Comparison of ENCODE assay signal across 8 cellular contexts in genomic region chr1:241847796-241848668, GRCh38. TPM values are rescaled to one million over a fixed set of nuclear protein-coding genes. Genes with fewer than 3 reads are reported as not detected.
DNase-seq lines count a peak whose midpoint lies in the region; ATAC-seq and TF ChIP-seq lines count a peak whose summit lies in the region.

EXO1 (plus strand) TSS chr1:241848204; CDS start chr1:241850426, 2,222 bp downstream.

- H3K27me3 Mint-ChIP-seq in GM23338 (ENCODE audit: insufficient read depth, low read depth, poor library complexity): peaks cover 6% of the 10 kb centered on the region
- H3K27me3 Mint-ChIP-seq in activated T-helper 17 cell treated with anti-CD3 and anti-CD28 coated beads, Interleukin-2, amount 50 U/mL, for 72 hours: no peaks in the 10 kb centered on the region
- H3K27me3 Mint-ChIP-seq in natural killer cell treated with Interleukin-12 subunit alpha and Interleukin-12 subunit beta and Interleukin-15 and Interleukin-18, amount 100 ng/mL, for 72 hours: peaks cover 5 to 10% of the 10 kb centered on the region in 2 donors

- peak; percentile 96 for ATAC-seq in GM23338
- ATAC-seq in activated T-helper 17 cell treated with anti-CD3 and anti-CD28 coated beads, Interleukin-2, amount 50 U/mL, for 72 hours (replicated peaks): peak; percentile 97
- ATAC-seq in natural killer cell treated with Interleukin-12 subunit alpha and Interleukin-12 subunit beta and Interleukin-15 and Interleukin-18, amount 100 ng/mL, for 72 hours: peak; percentile 95 to 97
- peak; percentile 95 for ATAC-seq in stimulated activated naive CD8-positive, alpha-beta T cell treated with anti-CD3 and anti-CD28 coated beads, Interleukin-15, Interleukin-2, amounts not matched to agents 100 U/mL and 50 U/mL, for 24 hours

- peak; percentile 95 for DNase-seq in ELF-1 (ENCODE audit: low read depth, low spot score)
- DNase-seq in GM23338 (ENCODE audit: low spot score): peak; percentile 97
- DNase-seq in LHCN-M2 (ENCODE audit: low read depth): peak; percentile 93
- peak; percentile 96 for DNase-seq in RWPE1 (ENCODE audit: low spot score)
- peak; percentile 92 for DNase-seq in fibroblast of peridontal ligament (ENCODE audit: extremely low read depth)
- DNase-seq in natural killer cell treated with Interleukin-12 subunit alpha and Interleukin-12 subunit beta and Interleukin-15 and Interleukin-18, amount 100 ng/mL, for 72 hours (ENCODE audit: low spot score): peak; percentile 90
- DNase-seq in stimulated activated naive CD8-positive, alpha-beta T cell treated with anti-CD3 and anti-CD28 coated beads, Interleukin-15, Interleukin-2, amounts not matched to agents 100 U/mL and 50 U/mL, for 24 hours: peak; percentile 92

- no peaks in the 10 kb centered on the region for H3K9me2 ChIP-seq in GM23338 (ENCODE audit: insufficient read depth)

- no peaks in the 10 kb centered on the region for H3F3A ChIP-seq in GM23338 (replicated peaks; ENCODE audit: low read depth)

- peak within 1 kb of the TSS; percentile 93 for H3K4me3 ChIP-seq in GM23338

- peak within 1 kb of the TSS; percentile 75 for H2AFZ ChIP-seq in GM23338

- peaks cover 24% of the 10 kb centered on the region; the same call in 1 of the 2 replicates for H3K36me3 ChIP-seq in GM23338 (ENCODE audit: insufficient read depth)

- H3K9me3 Mint-ChIP-seq in GM23338: no peaks in the 10 kb centered on the region
- H3K9me3 Mint-ChIP-seq in activated T-helper 17 cell treated with anti-CD3 and anti-CD28 coated beads, Interleukin-2, amount 50 U/mL, for 72 hours: no peaks in the 10 kb centered on the region
- H3K9me3 Mint-ChIP-seq in natural killer cell treated with Interleukin-12 subunit alpha and Interleukin-12 subunit beta and Interleukin-15 and Interleukin-18, amount 100 ng/mL, for 72 hours: no peaks in the 10 kb centered on the region

- peaks cover 36% of the 10 kb centered on the region for H3K36me3 Mint-ChIP-seq in GM23338 (ENCODE audit: low read depth)
- peaks cover 48% of the 10 kb centered on the region for H3K36me3 Mint-ChIP-seq in activated T-helper 17 cell treated with anti-CD3 and anti-CD28 coated beads, Interleukin-2, amount 50 U/mL, for 72 hours (ENCODE audit: low read depth)
- H3K36me3 Mint-ChIP-seq in natural killer cell treated with Interleukin-12 subunit alpha and Interleukin-12 subunit beta and Interleukin-15 and Interleukin-18, amount 100 ng/mL, for 72 hours: peaks cover 12% of the 10 kb centered on the region

- peaks cover 16% of the 10 kb centered on the region; the same call in 1 of the 2 replicates for H3K4me1 ChIP-seq in GM23338 (ENCODE audit: insufficient read depth)

- POLR2A ChIA-PET in RWPE1 (lab: Yijun Ruan, JAX; ENCODE audit: low non-redundant PET): no interaction called here

- H4K20me1 ChIP-seq in GM23338 (replicated peaks; ENCODE audit: insufficient read depth): peaks cover 12% of the 10 kb centered on the region; the same call in 1 of the 2 replicates

- H3K27me3 ChIP-seq in GM23338 (ENCODE audit: insufficient read depth): no peaks in the 10 kb centered on the region

- peak within 1 kb of the TSS; percentile 95 for H3K4me2 ChIP-seq in GM23338

- peak within 1 kb of the TSS; percentile 92 for H3K4me3 Mint-ChIP-seq in GM23338
- H3K4me3 Mint-ChIP-seq in activated T-helper 17 cell treated with anti-CD3 and anti-CD28 coated beads, Interleukin-2, amount 50 U/mL, for 72 hours: peak within 1 kb of the TSS; percentile 99
- H3K4me3 Mint-ChIP-seq in natural killer cell treated with Interleukin-12 subunit alpha and Interleukin-12 subunit beta and Interleukin-15 and Interleukin-18, amount 100 ng/mL, for 72 hours: peak within 1 kb of the TSS; percentile 99

- peaks cover 33% of the 10 kb centered on the region for H3K79me2 ChIP-seq in GM23338 (replicated peaks; ENCODE audit: insufficient read depth)

- CTCF ChIA-PET in RWPE1 (lab: Yijun Ruan, JAX): interaction anchor here (0.5 to 1.3 kb wide), 3 partner anchors 251 to 1645 kb away, joined by 3 to 6 read pairs (median 3); no protein-coding TSS in a partner anchor

- TF ChIP-seq CTCF in GM23338 (conservative IDR thresholded peaks at IDR 0.05; ENCODE audit: low read depth in 2 of 2): peak in 1 of 2 experiments; percentile 66; a peak in 2 of 4 replicates
- peak; percentile 64 for TF ChIP-seq CTCF in RWPE1 (conservative IDR thresholded peaks at IDR 0.05; ENCODE audit: low read depth)

- H3K27ac ChIP-seq in GM23338 (ENCODE audit: low read depth): peak within 1 kb of the TSS; percentile 87
- H3K27ac ChIP-seq in RWPE1: peak within 1 kb of the TSS; percentile 98

- H3K4me1 Mint-ChIP-seq in GM23338: peaks cover 16% of the 10 kb centered on the region
- H3K4me1 Mint-ChIP-seq in activated T-helper 17 cell treated with anti-CD3 and anti-CD28 coated beads, Interleukin-2, amount 50 U/mL, for 72 hours: peaks cover 4% of the 10 kb centered on the region
- H3K4me1 Mint-ChIP-seq in natural killer cell treated with Interleukin-12 subunit alpha and Interleukin-12 subunit beta and Interleukin-15 and Interleukin-18, amount 100 ng/mL, for 72 hours (ENCODE audit: low read depth in 2 of 2): peaks cover 18 to 21% of the 10 kb centered on the region in 2 donors

- peak within 1 kb of the TSS; percentile 99 for H3K27ac Mint-ChIP-seq in GM23338
- H3K27ac Mint-ChIP-seq in activated T-helper 17 cell treated with anti-CD3 and anti-CD28 coated beads, Interleukin-2, amount 50 U/mL, for 72 hours: peak within 1 kb of the TSS; percentile 98
- peak within 1 kb of the TSS; percentile 96 to 98 for H3K27ac Mint-ChIP-seq in natural killer cell treated with Interleukin-12 subunit alpha and Interleukin-12 subunit beta and Interleukin-15 and Interleukin-18, amount 100 ng/mL, for 72 hours

TF ChIP-seq in GM23338, 12 proteins besides CTCF, POLR2A, EP300 and RAD21:
- peak; percentile 94 for TF ChIP-seq CREB1 (CRISPR knock-in tag; IDR thresholded peaks at IDR 0.05; ENCODE audit: low read depth)
- no peak for TF ChIP-seq NANOG (IDR thresholded peaks at IDR 0.05; ENCODE audit: borderline replicate concordance)
- TF ChIP-seq POLR2AphosphoS5 (IDR thresholded peaks at IDR 0.05; ENCODE audit: low read depth): peak; percentile 86
- peak; percentile 94 for TF ChIP-seq ETS1 (IDR thresholded peaks at IDR 0.05)

RNA-seq across cellular contexts. Expression of gene EXO1, which starts in this region (rescaled TPM):
- 23.7 and 34.0 TPM in 2 replicates for total RNA-seq in GM23338 (2014; rRNA removed; shearing (Covaris generic))
- polyA plus RNA-seq in GM23338 (2016; fragmentation: Nextera tagmentation; extraction: Ambion mirVana): 13.0 and 16.2 TPM in 2 replicates
- total RNA-seq in LHCN-M2 (2014; rRNA removed): 34.2 and 37.7 TPM in 2 replicates
- 5.8 TPM for polyA plus RNA-seq in LHCN-M2 (2012)
- 10 to 100 TPM; 32.3 to 50.2 TPM for total RNA-seq in activated T-helper 17 cell treated with anti-CD3 and anti-CD28 coated beads, Interleukin-2, amount 50 U/mL, for 72 hours
- total RNA-seq in natural killer cell treated with Interleukin-12 subunit alpha and Interleukin-12 subunit beta and Interleukin-15 and Interleukin-18, amount 100 ng/mL, for 72 hours: 10 to 100 TPM; 23.7 to 55.0 TPM

Comparison
In these comparisons a context has a peak if more than half of its experiments do, and no peak if none do; other contexts are left out.
1. Peak in every context shown above with its lines: DNase-seq, ATAC-seq, H3K4me3 ChIP-seq and H3K27ac ChIP-seq.